Comparison of ENCODE assay signal across 1 cellular context in genomic region chr19:54464624-54465266, GRCh38.
TF ChIP-seq lines count a peak whose summit lies in the region.

No MANE protein-coding gene starts in this region.

TF ChIP-seq in K562, 482 proteins besides CTCF, POLR2A, EP300 and RAD21 (continued from another document and continues in another):
- TF ChIP-seq RREB1 (CRISPR knock-in tag; IDR thresholded peaks at IDR 0.05) (no peak), ELF1 (tag; IDR thresholded peaks at IDR 0.05) (0 out of 2 replicates have a peak, but pooled peaks have one; percentile 29), CBX8 (IDR thresholded peaks at IDR 0.05; ENCODE audit: borderline replicate concordance, extremely low read depth, low read depth, low read length, poor library complexity, severe bottlenecking) (no peak), SMARCE1 (IDR thresholded peaks at IDR 0.05) (no peak), NCOA6 (IDR thresholded peaks at IDR 0.05) (no peak), FOXA3 (CRISPR knock-in tag; conservative IDR thresholded peaks at IDR 0.05 in 1 of 2, IDR thresholded peaks at IDR 0.05 in 1 of 2) (peak in 1 of 2 experiments; percentile 33; a peak in 1 of 4 replicates), SAP30 (IDR thresholded peaks at IDR 0.05; ENCODE audit: borderline replicate concordance, insufficient read depth, low read depth, low read length, poor library complexity, severe bottlenecking) (no peak), MCM7 (IDR thresholded peaks at IDR 0.05) (no peak), ASH1L (IDR thresholded peaks at IDR 0.05; ENCODE audit: borderline replicate concordance, low read depth, partially characterized antibody) (no peak), ZC3H8 (IDR thresholded peaks at IDR 0.05) (no peak), ZNF384 (IDR thresholded peaks at IDR 0.05; ENCODE audit: low read depth, low read length) (0 out of 2 replicates have a peak, but pooled peaks have one; percentile 9), TAF9B (IDR thresholded peaks at IDR 0.05; ENCODE audit: partially characterized antibody) (no peak), ZNF668 (CRISPR knock-in tag; IDR thresholded peaks at IDR 0.05) (no peak), EGR1 (conservative IDR thresholded peaks at IDR 0.05) (0 out of 2 replicates have a peak, but pooled peaks have one; percentile 16), RFX5 (IDR thresholded peaks at IDR 0.05; ENCODE audit: low read depth, low read length) (no peak), SRF (CRISPR knock-in tag; IDR thresholded peaks at IDR 0.05) (no peak), HNRNPH1 (optimal IDR thresholded peaks at IDR 0.05; ENCODE audit: low read depth, low read length) (no peak), CHD2 (IDR thresholded peaks at IDR 0.05; ENCODE audit: low read depth, low read length) (no peak), RBM25 (IDR thresholded peaks at IDR 0.05; ENCODE audit: low read depth, low read length, severe bottlenecking) (no peak), NFIX (CRISPR knock-in tag; IDR thresholded peaks at IDR 0.05; ENCODE audit: low read depth) (no peak), CBX3 (IDR thresholded peaks at IDR 0.05; ENCODE audit: borderline replicate concordance in 1 of 2, low read length in 2 of 2) (no peak), ZNF24 (IDR thresholded peaks at IDR 0.05) (no peak), GABPB1 (CRISPR knock-in tag; IDR thresholded peaks at IDR 0.05) (peak; percentile 85; the same call in 1 of the 2 replicates), ZBTB17 (CRISPR knock-in tag; IDR thresholded peaks at IDR 0.05) (no peak; the same call in 1 of the 2 replicates), IRF2 (CRISPR knock-in tag; IDR thresholded peaks at IDR 0.05) (no peak), SAFB2 (IDR thresholded peaks at IDR 0.05; ENCODE audit: borderline replicate concordance, low read depth, low read length, severe bottlenecking) (no peak), TFE3 (CRISPR knock-in tag; IDR thresholded peaks at IDR 0.05) (no peak), THAP7 (CRISPR knock-in tag; IDR thresholded peaks at IDR 0.05) (no peak), RBM22 (IDR thresholded peaks at IDR 0.05; ENCODE audit: low read depth, low read length, poor library complexity, severe bottlenecking) (no peak), GMEB1 (CRISPR knock-in tag; IDR thresholded peaks at IDR 0.05) (no peak), CCAR2 (IDR thresholded peaks at IDR 0.05; ENCODE audit: low read depth, low read length) (no peak), MXD1 (CRISPR knock-in tag; IDR thresholded peaks at IDR 0.05; ENCODE audit: borderline replicate concordance, poor library complexity, severe bottlenecking) (no peak), IRF9 (tag; IDR thresholded peaks at IDR 0.05) (no peak), ATF7 (IDR thresholded peaks at IDR 0.05) (peak; percentile 88), ADNP (tag; IDR thresholded peaks at IDR 0.05) (no peak), ELK1 (CRISPR knock-in tag; IDR thresholded peaks at IDR 0.05) (no peak), ZNF449 (CRISPR knock-in tag; IDR thresholded peaks at IDR 0.05) (no peak), NFE2 (IDR thresholded peaks at IDR 0.05; ENCODE audit: low read depth) (no peak), PTTG1 (tag; IDR thresholded peaks at IDR 0.05; ENCODE audit: low read depth) (no peak)
